In the genomic region with DNA sequence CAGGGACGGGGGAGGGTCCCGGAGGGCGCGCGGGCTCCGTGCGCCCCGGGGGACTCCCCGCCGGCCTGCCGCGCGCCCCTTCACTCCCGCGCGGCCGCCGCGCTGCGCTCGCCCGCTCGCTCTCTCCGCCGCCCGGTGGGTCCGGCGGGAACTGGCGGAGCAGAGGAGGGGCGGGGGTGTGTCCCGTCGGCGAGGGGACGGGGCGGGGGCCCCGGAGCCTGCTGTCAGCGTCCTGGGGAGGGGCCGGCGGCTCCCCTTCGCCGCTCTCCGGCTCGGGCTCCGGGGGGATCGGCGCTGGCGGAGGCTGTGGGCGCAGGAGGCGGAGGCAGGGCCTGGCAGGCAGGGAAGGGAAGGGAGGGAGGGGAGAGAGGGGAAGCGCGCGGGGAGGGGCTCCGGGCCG, we compare ENCODE assay signal across 8 cellular contexts. TPM values are rescaled to one million over a fixed set of nuclear protein-coding genes. Genes with fewer than 3 reads are reported as not detected.
A peak's percentile ranks its signal among the peaks of the same experiment; 100 is the strongest.
DNase-seq lines count a peak whose midpoint lies in the region; ATAC-seq and TF ChIP-seq lines count a peak whose summit lies in the region.

A gene with protein sequence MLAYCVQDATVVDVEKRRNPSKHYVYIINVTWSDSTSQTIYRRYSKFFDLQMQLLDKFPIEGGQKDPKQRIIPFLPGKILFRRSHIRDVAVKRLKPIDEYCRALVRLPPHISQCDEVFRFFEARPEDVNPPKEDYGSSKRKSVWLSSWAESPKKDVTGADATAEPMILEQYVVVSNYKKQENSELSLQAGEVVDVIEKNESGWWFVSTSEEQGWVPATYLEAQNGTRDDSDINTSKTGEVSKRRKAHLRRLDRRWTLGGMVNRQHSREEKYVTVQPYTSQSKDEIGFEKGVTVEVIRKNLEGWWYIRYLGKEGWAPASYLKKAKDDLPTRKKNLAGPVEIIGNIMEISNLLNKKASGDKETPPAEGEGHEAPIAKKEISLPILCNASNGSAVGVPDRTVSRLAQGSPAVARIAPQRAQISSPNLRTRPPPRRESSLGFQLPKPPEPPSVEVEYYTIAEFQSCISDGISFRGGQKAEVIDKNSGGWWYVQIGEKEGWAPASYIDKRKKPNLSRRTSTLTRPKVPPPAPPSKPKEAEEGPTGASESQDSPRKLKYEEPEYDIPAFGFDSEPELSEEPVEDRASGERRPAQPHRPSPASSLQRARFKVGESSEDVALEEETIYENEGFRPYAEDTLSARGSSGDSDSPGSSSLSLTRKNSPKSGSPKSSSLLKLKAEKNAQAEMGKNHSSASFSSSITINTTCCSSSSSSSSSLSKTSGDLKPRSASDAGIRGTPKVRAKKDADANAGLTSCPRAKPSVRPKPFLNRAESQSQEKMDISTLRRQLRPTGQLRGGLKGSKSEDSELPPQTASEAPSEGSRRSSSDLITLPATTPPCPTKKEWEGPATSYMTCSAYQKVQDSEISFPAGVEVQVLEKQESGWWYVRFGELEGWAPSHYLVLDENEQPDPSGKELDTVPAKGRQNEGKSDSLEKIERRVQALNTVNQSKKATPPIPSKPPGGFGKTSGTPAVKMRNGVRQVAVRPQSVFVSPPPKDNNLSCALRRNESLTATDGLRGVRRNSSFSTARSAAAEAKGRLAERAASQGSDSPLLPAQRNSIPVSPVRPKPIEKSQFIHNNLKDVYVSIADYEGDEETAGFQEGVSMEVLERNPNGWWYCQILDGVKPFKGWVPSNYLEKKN (minus strand): TSS at position 153 of the 400 bp plus-strand sequence. CDS start 310 bp downstream, outside the sequence.

- ATAC-seq in activated B cell treated with CpG ODN at 0.5 μM for 24 hours (ENCODE audit: low read depth) (peak; percentile 47), GM19023 (IDR thresholded peaks at IDR 0.05; ENCODE audit: unreplicated experiment) (no peak)

- CTCF ChIA-PET in HEK293T (lab: Yijun Ruan, JAX): interaction anchor here (1.1 kb wide), 1 partner anchor 145 kb away, joined by 6 read pairs; no protein-coding TSS in a partner anchor
- CTCF ChIA-PET in activated B cell treated with CpG ODN at 0.5 μM for 24 hours (lab: Charles Lee): no interaction called here

- H3K4me3 ChIP-seq in ACC112 (ENCODE audit: low read depth, low read length) (peak within 1 kb of the TSS; percentile 79), epithelial cell of proximal tubule (ENCODE audit: low read depth, low read length) (peak within 1 kb of the TSS; percentile 62), mucosa of stomach (ENCODE audit: low read length) (peak within 1 kb of the TSS; percentile 15), uterus (peak within 1 kb of the TSS; percentile 46 to 53)

- H3K4me1 Mint-ChIP-seq in activated B cell treated with CpG ODN at 0.5 μM for 24 hours: peaks cover 16% of the 10 kb centered on the region

- H3K27ac ChIP-seq in ACC112 (ENCODE audit: low read depth, low read length) (no peak within 1 kb of the TSS), uterus (peak within 1 kb of the TSS; percentile 63 to 74)

- H3K4me3 Mint-ChIP-seq in activated B cell treated with CpG ODN at 0.5 μM for 24 hours: peak within 1 kb of the TSS; percentile 76

- intact Hi-C loops in activated B cell treated with CpG ODN at 0.5 μM for 24 hours (cut with micrococcal nuclease) (loop anchor here (5.0 to 10.0 kb wide), 2 partner anchors 81 to 258 kb away; no protein-coding TSS in a partner anchor), uterus (cut with DNase I; ENCODE audit: low total_unique reads) (loop anchor here (5.0 kb wide), 1 partner anchor 258 kb away; no protein-coding TSS in a partner anchor)

- no peaks in the 10 kb centered on the region for H3K36me3 ChIP-seq in ACC112 (ENCODE audit: insufficient read depth, low read length)
- no peaks in the 10 kb centered on the region for H3K36me3 ChIP-seq in mucosa of stomach (ENCODE audit: control insufficient read depth, insufficient read depth, low read length)
- no peaks in the 10 kb centered on the region for H3K36me3 ChIP-seq in uterus

- H2AFZ ChIP-seq in ACC112 (ENCODE audit: low read length, unreplicated experiment): peak within 1 kb of the TSS; percentile 65

- no peak within 1 kb of the TSS for H3K27ac Mint-ChIP-seq in activated B cell treated with CpG ODN at 0.5 μM for 24 hours

- H3K9me3 Mint-ChIP-seq in activated B cell treated with CpG ODN at 0.5 μM for 24 hours: no peaks in the 10 kb centered on the region

- no peaks in the 10 kb centered on the region for H3K79me2 ChIP-seq in ACC112 (ENCODE audit: control insufficient read depth, insufficient read depth, low read length, unreplicated experiment)

- TF ChIP-seq CTCF in activated B cell treated with CpG ODN at 0.5 μM for 24 hours (IDR thresholded peaks at IDR 0.05): no peak
- TF ChIP-seq CTCF in epithelial cell of proximal tubule (conservative IDR thresholded peaks at IDR 0.05; ENCODE audit: low read depth, low read length): peak; percentile 2
- TF ChIP-seq CTCF in uterus (IDR thresholded peaks at IDR 0.05): peak in 2 of 4 experiments; percentile 48 to 68

- peaks cover 52% of the 10 kb centered on the region for H3K27me3 Mint-ChIP-seq in activated B cell treated with CpG ODN at 0.5 μM for 24 hours

- H3K27me3 ChIP-seq in ACC112 (ENCODE audit: insufficient read depth, low read length) (no peaks in the 10 kb centered on the region), mucosa of stomach (ENCODE audit: control insufficient read depth, insufficient read depth, low read length) (no peaks in the 10 kb centered on the region), uterus (no peaks in the 10 kb centered on the region)

- H3K36me3 Mint-ChIP-seq in activated B cell treated with CpG ODN at 0.5 μM for 24 hours (ENCODE audit: low read depth): no peaks in the 10 kb centered on the region

- DNase-seq in HEK293T (ENCODE audit: extremely low spot score) (peak; percentile 73), activated B cell treated with CpG ODN at 0.5 μM for 24 hours (no peak), epithelial cell of proximal tubule (ENCODE audit: low read depth) (no peak), uterus (peak in 1 of 2 donors; percentile 52), occipital lobe (lab: John Stamatoyannopoulos, UW) (no peak)

- H3K9ac ChIP-seq in mucosa of stomach (ENCODE audit: low read length): peak within 1 kb of the TSS; percentile 80

- TF ChIP-seq POLR2A in uterus (IDR thresholded peaks at IDR 0.05): peak; percentile 31 to 40

- H3K9me3 ChIP-seq in mucosa of stomach (ENCODE audit: control insufficient read depth, low read length) (no peaks in the 10 kb centered on the region), uterus (no peaks in the 10 kb centered on the region)

- peaks cover 16% of the 10 kb centered on the region for H3K4me1 ChIP-seq in ACC112 (ENCODE audit: control insufficient read depth, insufficient read depth, low read length, unreplicated experiment)
- peaks cover 61% of the 10 kb centered on the region for H3K4me1 ChIP-seq in mucosa of stomach (ENCODE audit: control insufficient read depth, insufficient read depth, low read length)
- H3K4me1 ChIP-seq in uterus: no peaks in the 10 kb centered on the region

- POLR2A ChIA-PET in HEK293T (lab: Yijun Ruan, JAX): interaction anchor here (0.9 to 1.0 kb wide), 2 partner anchors 13 to 135 kb away, joined by 3 read pairs; no protein-coding TSS in a partner anchor
- POLR2A ChIA-PET in activated B cell treated with CpG ODN at 0.5 μM for 24 hours (lab: Charles Lee): no interaction called here

TF ChIP-seq in HEK293T, 16 proteins besides CTCF, POLR2A, EP300 and RAD21:
- TF ChIP-seq LEF1 (IDR thresholded peaks at IDR 0.05; ENCODE audit: borderline replicate concordance) (no peak), TARDBP (IDR thresholded peaks at IDR 0.05) (no peak), ARNT (IDR thresholded peaks at IDR 0.05) (no peak), HDGF (IDR thresholded peaks at IDR 0.05; ENCODE audit: borderline replicate concordance) (no peak), SUZ12 (IDR thresholded peaks at IDR 0.05) (no peak), SP1 (IDR thresholded peaks at IDR 0.05) (no peak), BHLHE40 (IDR thresholded peaks at IDR 0.05; ENCODE audit: borderline replicate concordance) (no peak), CTBP1 (IDR thresholded peaks at IDR 0.05; ENCODE audit: borderline replicate concordance) (no peak), L3MBTL2 (conservative IDR thresholded peaks at IDR 0.05) (no peak), FOXK2 (IDR thresholded peaks at IDR 0.05) (no peak), ELF4 (IDR thresholded peaks at IDR 0.05) (no peak), FOXA1 (IDR thresholded peaks at IDR 0.05) (no peak), NFRKB (IDR thresholded peaks at IDR 0.05) (no peak), FOXM1 (IDR thresholded peaks at IDR 0.05; ENCODE audit: borderline replicate concordance) (no peak)
- TF ChIP-seq, protein P1, sequence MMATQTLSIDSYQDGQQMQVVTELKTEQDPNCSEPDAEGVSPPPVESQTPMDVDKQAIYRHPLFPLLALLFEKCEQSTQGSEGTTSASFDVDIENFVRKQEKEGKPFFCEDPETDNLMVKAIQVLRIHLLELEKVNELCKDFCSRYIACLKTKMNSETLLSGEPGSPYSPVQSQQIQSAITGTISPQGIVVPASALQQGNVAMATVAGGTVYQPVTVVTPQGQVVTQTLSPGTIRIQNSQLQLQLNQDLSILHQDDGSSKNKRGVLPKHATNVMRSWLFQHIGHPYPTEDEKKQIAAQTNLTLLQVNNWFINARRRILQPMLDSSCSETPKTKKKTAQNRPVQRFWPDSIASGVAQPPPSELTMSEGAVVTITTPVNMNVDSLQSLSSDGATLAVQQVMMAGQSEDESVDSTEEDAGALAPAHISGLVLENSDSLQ (IDR thresholded peaks at IDR 0.05): no peak

RNA-seq across cellular contexts. Expression of the gene that starts here (rescaled TPM):
- total RNA-seq in activated B cell treated with CpG ODN at 0.5 μM for 24 hours: 15.7 and 18.2 TPM in 2 replicates
- 4.8 and 5.8 TPM in 2 replicates for total RNA-seq in epithelial cell of proximal tubule
- 100 to 1,000 TPM in 1 of 4 donors, 10 to 100 TPM in 3; 12.6 to 117 (median 46.6) TPM for total RNA-seq in uterus
- total RNA-seq in occipital lobe: 8.7 TPM

Comparison
In these comparisons a context has a peak if more than half of its experiments do, and no peak if none do; other contexts are left out.
1. H3K4me3 ChIP-seq: peak in every context shown above with its lines; median percentile 79 in ACC112; 62 in epithelial cell of proximal tubule; 50 in uterus; 15 in mucosa of stomach.